1 cellular context compared by ENCODE assay signal in the genomic region with DNA sequence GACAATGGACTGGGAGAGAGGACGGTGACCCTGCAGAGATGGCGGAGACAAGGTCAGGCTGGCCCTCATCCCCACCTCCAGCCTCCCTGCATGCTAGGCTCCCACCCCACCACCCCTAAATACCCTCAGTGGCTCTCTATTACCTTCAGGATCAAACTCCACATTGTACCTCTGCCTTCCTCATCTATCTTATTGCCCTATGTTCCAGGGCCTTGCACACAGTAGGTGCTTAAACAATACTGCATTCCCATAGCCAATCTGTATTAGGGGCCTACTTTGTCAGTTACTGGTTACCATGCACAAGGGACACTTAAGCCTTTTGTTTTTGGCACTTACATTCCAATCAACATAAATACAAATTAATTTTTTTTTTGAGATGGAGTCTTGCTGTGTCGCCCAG.
A peak's percentile ranks its signal among the peaks of the same experiment; 100 is the strongest.
TF ChIP-seq lines count a peak whose summit lies in the region.

No MANE protein-coding gene starts in this region.

TF ChIP-seq in HepG2, 621 proteins besides CTCF, POLR2A, EP300 and RAD21:
- no peak for TF ChIP-seq ZNF790 (CRISPR knock-in tag; IDR thresholded peaks at IDR 0.05; ENCODE audit: borderline replicate concordance)
- TF ChIP-seq ZKSCAN1 (IDR thresholded peaks at IDR 0.05; ENCODE audit: low read length): peak; percentile 59; the same call in 1 of the 2 replicates
